Comparison of ENCODE assay signal across 10 cellular contexts in genomic region chr1:204130989-204131892, GRCh38. TPM values are rescaled to one million over a fixed set of nuclear protein-coding genes. Genes with fewer than 3 reads are reported as not detected.
A peak's percentile ranks its signal among the peaks of the same experiment; 100 is the strongest.
DNase-seq lines count a peak whose midpoint lies in the region; ATAC-seq, FAIRE-seq and TF ChIP-seq lines count a peak whose summit lies in the region.
"Had no signal": no experiment of that assay in that cellular context is flagged by ENCODE, and none has a peak within 500 bp of the region (broad histone marks: within the 10 kb centered on the region; RNA-seq: fewer than 3 reads in every experiment).

No MANE protein-coding gene starts in this region.

- H3K9me1 ChIP-seq in endothelial cell of umbilical vein (replicated peaks; ENCODE audit: control insufficient read depth, extremely low read depth, insufficient read depth, low read length): no peaks in the 10 kb centered on the region

- H3K27me3 Mint-ChIP-seq in activated CD8-positive, alpha-beta T cell treated with anti-CD3 and anti-CD28 coated beads, Interleukin-2, amount 10 ng/mL, durations not matched to agents 7 days and 5 days (ENCODE audit: low read depth): no peaks in the 10 kb centered on the region
- H3K27me3 Mint-ChIP-seq in CD8-positive, alpha-beta memory T cell: peaks cover 0 to 2% of the 10 kb centered on the region in 2 donors

- CTCF ChIA-PET in endothelial cell of umbilical vein (lab: Charles Lee): interaction anchor here (1.0 to 19.0 kb wide), 8 partner anchors 8 to 267 kb away, joined by 3 to 903 read pairs (median 6); partner anchors contain the start of genes ETNK2, SNRPE and SOX13
- CTCF ChIA-PET in activated CD8-positive, alpha-beta T cell treated with anti-CD3 and anti-CD28 coated beads, Interleukin-2, amount 10 ng/mL, durations not matched to agents 7 days and 5 days (lab: Charles Lee): interaction anchor here (4.1 to 4.8 kb wide), 2 partner anchors 260 to 272 kb away, joined by 71 to 103 read pairs; partner anchors contain the start of gene SNRPE
- CTCF ChIA-PET in CD8-positive, alpha-beta memory T cell (lab: Charles Lee): no interaction called here

- H3K79me2 ChIP-seq in endothelial cell of umbilical vein (ENCODE audit: control insufficient read depth, insufficient read depth, low read length) (no peaks in the 10 kb centered on the region), osteoblast (ENCODE audit: insufficient read depth, low read length) (no peaks in the 10 kb centered on the region)

- H3K27ac ChIP-seq in endothelial cell of umbilical vein (ENCODE audit: insufficient read depth, low read depth, low read length) (peak overlapping the region; percentile 50), osteoblast (ENCODE audit: low read depth, low read length) (peak overlapping the region; percentile 59)
- no peak overlapping the region for H3K27ac ChIP-seq in effector memory CD4-positive, alpha-beta T cell (ENCODE audit: insufficient read depth, low read length, poor library complexity, severe bottlenecking)
- no peak overlapping the region for H3K27ac ChIP-seq in CD8-positive, alpha-beta memory T cell (ENCODE audit: low read depth, low read length)

- H3K4me3 ChIP-seq in endothelial cell of umbilical vein (replicated peaks in 1 of 3; ENCODE audit: insufficient read depth in 1 of 3, low read depth in 1 of 3, low read length in 3 of 3): no peak overlapping the region
- H3K4me3 ChIP-seq in osteoblast (ENCODE audit: insufficient read depth, low read length): no peak overlapping the region
- H3K4me3 ChIP-seq in effector memory CD4-positive, alpha-beta T cell (ENCODE audit: insufficient read depth, low read depth, low read length, poor library complexity, severe bottlenecking): no peak overlapping the region
- H3K4me3 ChIP-seq in CD8-positive, alpha-beta memory T cell (ENCODE audit: low read length): no peak overlapping the region

- in situ Hi-C loops in Caki2 (cut with HindIII; ENCODE audit: low pct_unique_long_range_greater_than_20kb, low sequenced_read_pairs): loop anchor here (25.0 kb wide), 1 partner anchor 269 kb away; the partner anchor contains the start of gene SNRPE

- H3K4me3 Mint-ChIP-seq in activated CD8-positive, alpha-beta T cell treated with anti-CD3 and anti-CD28 coated beads, Interleukin-2, amount 10 ng/mL, durations not matched to agents 7 days and 5 days: no peak overlapping the region
- H3K4me3 Mint-ChIP-seq in CD8-positive, alpha-beta memory T cell: no peak overlapping the region

- peaks cover 0 to 8% of the 10 kb centered on the region in 2 experiments for H3K36me3 ChIP-seq in endothelial cell of umbilical vein (ENCODE audit: control insufficient read depth in 2 of 2, extremely low read depth in 1 of 2, insufficient read depth in 2 of 2, low read length in 2 of 2)
- no peaks in the 10 kb centered on the region for H3K36me3 ChIP-seq in osteoblast (ENCODE audit: insufficient read depth, low read length)
- no peaks in the 10 kb centered on the region for H3K36me3 ChIP-seq in effector memory CD4-positive, alpha-beta T cell (ENCODE audit: control insufficient read depth, insufficient read depth, low read length)
- H3K36me3 ChIP-seq in CD8-positive, alpha-beta memory T cell (ENCODE audit: insufficient read depth, low read length): no peaks in the 10 kb centered on the region

- no TSS peak for BruUV-seq in endothelial cell of umbilical vein (replicated peaks; lab: Mats Ljungman, UMichigan)

- no peaks in the 10 kb centered on the region for H3K27me3 ChIP-seq in endothelial cell of umbilical vein (ENCODE audit: control insufficient read depth in 2 of 2, insufficient read depth in 2 of 2, low read length in 2 of 2)
- no peaks in the 10 kb centered on the region for H3K27me3 ChIP-seq in osteoblast (ENCODE audit: insufficient read depth, low read length)
- no peaks in the 10 kb centered on the region for H3K27me3 ChIP-seq in effector memory CD4-positive, alpha-beta T cell (replicated peaks; ENCODE audit: control insufficient read depth, insufficient read depth, low read length, poor library complexity, severe bottlenecking)
- H3K27me3 ChIP-seq in CD8-positive, alpha-beta memory T cell (ENCODE audit: insufficient read depth, low read length, poor library complexity, severe bottlenecking): no peaks in the 10 kb centered on the region

- POLR2A ChIA-PET in endothelial cell of umbilical vein (lab: Charles Lee): interaction anchor here (0.6 to 1.6 kb wide), 2 partner anchors 260 to 1333 kb away, joined by 3 to 4 read pairs; no protein-coding TSS in a partner anchor
- POLR2A ChIA-PET in activated CD8-positive, alpha-beta T cell treated with anti-CD3 and anti-CD28 coated beads, Interleukin-2, amount 10 ng/mL, durations not matched to agents 7 days and 5 days (lab: Charles Lee): no interaction called here
- POLR2A ChIA-PET in CD8-positive, alpha-beta memory T cell (lab: Charles Lee): interaction anchor here (0.6 kb wide), 1 partner anchor 272 kb away, joined by 6 read pairs; no protein-coding TSS in a partner anchor

- H3K4me1 Mint-ChIP-seq in activated CD8-positive, alpha-beta T cell treated with anti-CD3 and anti-CD28 coated beads, Interleukin-2, amount 10 ng/mL, durations not matched to agents 7 days and 5 days (ENCODE audit: low read depth): peaks cover 6% of the 10 kb centered on the region
- H3K4me1 Mint-ChIP-seq in CD8-positive, alpha-beta memory T cell: peaks cover 8 to 13% (median 13%) of the 10 kb centered on the region in 3 donors

- peak; percentile 90 for FAIRE-seq in RCC 7860 (lab: Jason Lieb, UNC)
- FAIRE-seq in endothelial cell of umbilical vein (lab: Jason Lieb, UNC): peak; percentile 92

- H3K4me1 ChIP-seq in endothelial cell of umbilical vein (ENCODE audit: control insufficient read depth, extremely low read depth, insufficient read depth, low read length) (peaks cover 26% of the 10 kb centered on the region), osteoblast (ENCODE audit: insufficient read depth, low read length) (peaks cover 32% of the 10 kb centered on the region)
- peaks cover 7% of the 10 kb centered on the region for H3K4me1 ChIP-seq in effector memory CD4-positive, alpha-beta T cell (ENCODE audit: control insufficient read depth, insufficient read depth, low read length, poor library complexity, severe bottlenecking)
- peaks cover 4% of the 10 kb centered on the region for H3K4me1 ChIP-seq in CD8-positive, alpha-beta memory T cell (ENCODE audit: insufficient read depth, low read length)

- H3K9ac ChIP-seq in endothelial cell of umbilical vein (replicated peaks; ENCODE audit: extremely low read depth, insufficient read depth, low read length): no peak overlapping the region

- H4K20me1 ChIP-seq in endothelial cell of umbilical vein (replicated peaks; ENCODE audit: control insufficient read depth, extremely low read depth, insufficient read depth, low read length) (no peaks in the 10 kb centered on the region), osteoblast (ENCODE audit: insufficient read depth, low read length) (no peaks in the 10 kb centered on the region)

- no peak for ATAC-seq in activated CD8-positive, alpha-beta T cell treated with anti-CD3 and anti-CD28 coated beads, Interleukin-2, amount 10 ng/mL, durations not matched to agents 7 days and 5 days
- ATAC-seq in HG02884 (IDR thresholded peaks at IDR 0.05; ENCODE audit: unreplicated experiment): no peak

- H2AFZ ChIP-seq in endothelial cell of umbilical vein (ENCODE audit: low read depth, low read length) (no peak overlapping the region), osteoblast (ENCODE audit: low read length) (peak overlapping the region; percentile 19)

- no peak overlapping the region for H3K4me2 ChIP-seq in endothelial cell of umbilical vein (ENCODE audit: insufficient read depth, low read length)
- H3K4me2 ChIP-seq in osteoblast (ENCODE audit: insufficient read depth, low read length): peak overlapping the region; percentile 30

- H3K36me3 Mint-ChIP-seq in activated CD8-positive, alpha-beta T cell treated with anti-CD3 and anti-CD28 coated beads, Interleukin-2, amount 10 ng/mL, durations not matched to agents 7 days and 5 days (ENCODE audit: low read depth): no peaks in the 10 kb centered on the region
- H3K36me3 Mint-ChIP-seq in CD8-positive, alpha-beta memory T cell: peaks cover 0 to 3% (median 0%) of the 10 kb centered on the region in 3 donors

- peak; percentile 58 for DNase-seq in Caki2 (ENCODE audit: low read depth)
- peak; percentile 87 for DNase-seq in RCC 7860 (ENCODE audit: low spot score)
- DNase-seq in endothelial cell of umbilical vein (ENCODE audit: low read depth, low spot score): peak; percentile 87
- peak; percentile 97 for DNase-seq in osteoblast (ENCODE audit: insufficient read length, low spot score, missing footprints)
- DNase-seq in activated CD8-positive, alpha-beta T cell treated with anti-CD3 and anti-CD28 coated beads, Interleukin-2, amount 10 ng/mL, durations not matched to agents 7 days and 5 days: no peak
- DNase-seq in effector memory CD4-positive, alpha-beta T cell: no peak
- no peak for DNase-seq in CD8-positive, alpha-beta memory T cell
- DNase-seq: Kasumi-1, midbrain had no signal

- no peaks in the 10 kb centered on the region for H3K9me3 ChIP-seq in endothelial cell of umbilical vein (replicated peaks; ENCODE audit: control insufficient read depth, insufficient read depth, low read length)
- no peaks in the 10 kb centered on the region for H3K9me3 ChIP-seq in osteoblast (ENCODE audit: low read depth, low read length)
- no peaks in the 10 kb centered on the region for H3K9me3 ChIP-seq in effector memory CD4-positive, alpha-beta T cell (ENCODE audit: control insufficient read depth, low read length)
- H3K9me3 ChIP-seq in CD8-positive, alpha-beta memory T cell (ENCODE audit: low read length): no peaks in the 10 kb centered on the region

- no peaks in the 10 kb centered on the region for H3K9me3 Mint-ChIP-seq in activated CD8-positive, alpha-beta T cell treated with anti-CD3 and anti-CD28 coated beads, Interleukin-2, amount 10 ng/mL, durations not matched to agents 7 days and 5 days (ENCODE audit: insufficient read depth)
- H3K9me3 Mint-ChIP-seq in CD8-positive, alpha-beta memory T cell: no peaks in the 10 kb centered on the region

- TF ChIP-seq CTCF in endothelial cell of umbilical vein (IDR thresholded peaks at IDR 0.05; ENCODE audit: extremely low read depth in 1 of 2, insufficient read depth in 1 of 2, low read depth in 1 of 2, low read length in 2 of 2) (peak in 1 of 2 donors; percentile 8), osteoblast (IDR thresholded peaks at IDR 0.05; ENCODE audit: extremely low read depth, low read depth, low read length) (peak; percentile 9)

- intact Hi-C loops in endothelial cell of umbilical vein (cut with micrococcal nuclease): loop anchor here (2.0 kb wide), 1 partner anchor 20 kb away; no protein-coding TSS in a partner anchor

- dilution Hi-C loops in endothelial cell of umbilical vein (cut with MboI; ENCODE audit: extremely low pct_ligation_motif_present, low sequenced_read_pairs): loop anchor here (25.0 kb wide), 1 partner anchor 269 kb away; the partner anchor contains the start of gene SNRPE

- TF ChIP-seq POLR2A in endothelial cell of umbilical vein (IDR thresholded peaks at IDR 0.05; ENCODE audit: low read depth, low read length): peak; percentile 20

- H3K27ac Mint-ChIP-seq in activated CD8-positive, alpha-beta T cell treated with anti-CD3 and anti-CD28 coated beads, Interleukin-2, amount 10 ng/mL, durations not matched to agents 7 days and 5 days: no peak overlapping the region
- H3K27ac Mint-ChIP-seq in CD8-positive, alpha-beta memory T cell: peak overlapping the region in 3 of 8 donors; percentile 23 to 88 (median 51)

RNA-seq across cellular contexts. Expression of gene ETNK2, which starts 20.6 kb away (rescaled TPM):
- 5.3 and 5.6 TPM in 2 replicates for total RNA-seq in Caki2 (2014; rRNA removed; shearing (Covaris generic); ENCODE audit: low replicate concordance)
- total RNA-seq in endothelial cell of umbilical vein: 13.5 and 15.5 TPM in 2 replicates
- 27.5 and 32.9 TPM in 2 replicates for polyA plus RNA-seq in endothelial cell of umbilical vein
- polyA plus RNA-seq in endothelial cell of umbilical vein (2011; cell fraction: cytosol; rRNA removed): 21.2 and 23.3 TPM in 2 replicates
- polyA plus RNA-seq in endothelial cell of umbilical vein (2011; cell fraction: nucleus; rRNA removed): 12.9 and 13.5 TPM in 2 replicates
- 17.5 and 18.0 TPM in 2 replicates for polyA plus RNA-seq in endothelial cell of umbilical vein (2012)
- 37.9 and 50.1 TPM in 2 replicates for polyA minus RNA-seq in endothelial cell of umbilical vein
- polyA minus RNA-seq in endothelial cell of umbilical vein (2011; cell fraction: cytosol; rRNA and poly(A)+ RNA removed): not detected
- 9.8 and 10.2 TPM in 2 replicates for polyA minus RNA-seq in endothelial cell of umbilical vein (2011; cell fraction: nucleus; rRNA and poly(A)+ RNA removed)
- total RNA-seq in osteoblast: 0.72 and 1.2 TPM in 2 replicates
- total RNA-seq in activated CD8-positive, alpha-beta T cell treated with anti-CD3 and anti-CD28 coated beads, Interleukin-2, amount 10 ng/mL, durations not matched to agents 7 days and 5 days: under 1 TPM in 1 of 2 experiments, not detected in 1; 0.11 TPM
- 1 to 10 TPM in 1 of 2 experiments, under 1 TPM in 1; 0.91 to 1.1 TPM for total RNA-seq in CD8-positive, alpha-beta memory T cell
- polyA plus RNA-seq in CD8-positive, alpha-beta memory T cell: 6.1 TPM

RNA-seq across cellular contexts. Expression of gene REN, which starts 34.9 kb away (rescaled TPM):
- not detected in 2 replicates for total RNA-seq in Caki2 (2014; rRNA removed; shearing (Covaris generic); ENCODE audit: low replicate concordance)
- total RNA-seq in endothelial cell of umbilical vein: not detected in 2 replicates
- polyA plus RNA-seq in endothelial cell of umbilical vein: 0.11 TPM in 1 of 2 replicates, not detected in the other
- polyA plus RNA-seq in endothelial cell of umbilical vein (2011; cell fraction: cytosol; rRNA removed): not detected in 2 replicates
- 0.13 TPM in 1 of 2 replicates, not detected in the other for polyA plus RNA-seq in endothelial cell of umbilical vein (2011; cell fraction: nucleus; rRNA removed)
- polyA plus RNA-seq in endothelial cell of umbilical vein (2012): not detected in 2 replicates
- polyA minus RNA-seq in endothelial cell of umbilical vein: 0.25 TPM in 1 of 2 replicates, not detected in the other
- polyA minus RNA-seq in endothelial cell of umbilical vein (2011; cell fraction: cytosol; rRNA and poly(A)+ RNA removed): not detected
- polyA minus RNA-seq in endothelial cell of umbilical vein (2011; cell fraction: nucleus; rRNA and poly(A)+ RNA removed): not detected in 2 replicates
- not detected in 2 replicates for total RNA-seq in osteoblast
- total RNA-seq in activated CD8-positive, alpha-beta T cell treated with anti-CD3 and anti-CD28 coated beads, Interleukin-2, amount 10 ng/mL, durations not matched to agents 7 days and 5 days: not detected
- total RNA-seq in CD8-positive, alpha-beta memory T cell: not detected
- polyA plus RNA-seq in CD8-positive, alpha-beta memory T cell: not detected

RNA-seq across cellular contexts. Expression of gene SOX13, which starts 58.3 kb away (rescaled TPM):
- 0.06 and 3.4 TPM in 2 replicates for total RNA-seq in Caki2 (2014; rRNA removed; shearing (Covaris generic); ENCODE audit: low replicate concordance)
- total RNA-seq in endothelial cell of umbilical vein (38.0 and 40.8 TPM in 2 replicates), osteoblast (6.8 and 9.0 TPM in 2 replicates)
- polyA plus RNA-seq in endothelial cell of umbilical vein: 50.4 and 57.7 TPM in 2 replicates
- 26.7 and 27.7 TPM in 2 replicates for polyA plus RNA-seq in endothelial cell of umbilical vein (2011; cell fraction: cytosol; rRNA removed)
- polyA plus RNA-seq in endothelial cell of umbilical vein (2011; cell fraction: nucleus; rRNA removed): 90.4 and 91.7 TPM in 2 replicates
- polyA plus RNA-seq in endothelial cell of umbilical vein (2012): 12.4 and 13.2 TPM in 2 replicates
- polyA minus RNA-seq in endothelial cell of umbilical vein: 54.1 and 56.9 TPM in 2 replicates
- polyA minus RNA-seq in endothelial cell of umbilical vein (2011; cell fraction: cytosol; rRNA and poly(A)+ RNA removed): 28.9 TPM
- 42.6 and 56.7 TPM in 2 replicates for polyA minus RNA-seq in endothelial cell of umbilical vein (2011; cell fraction: nucleus; rRNA and poly(A)+ RNA removed)
- total RNA-seq in activated CD8-positive, alpha-beta T cell treated with anti-CD3 and anti-CD28 coated beads, Interleukin-2, amount 10 ng/mL, durations not matched to agents 7 days and 5 days: 1 to 10 TPM in 1 of 2 experiments, under 1 TPM in 1; 0.37 to 1.2 TPM
- total RNA-seq in CD8-positive, alpha-beta memory T cell: 1 to 10 TPM; 3.1 TPM
- polyA plus RNA-seq in CD8-positive, alpha-beta memory T cell: 5.5 TPM

Comparison
In these comparisons a context has a peak if more than half of its experiments do, and no peak if none do; other contexts are left out.
1. DNase-seq: peak in Caki2 (single experiment), RCC 7860 (single experiment), endothelial cell of umbilical vein (single experiment) and osteoblast (single experiment); none in activated CD8-positive, alpha-beta T cell treated with anti-CD3 and anti-CD28 coated beads, Interleukin-2, amount 10 ng/mL, durations not matched to agents 7 days and 5 days (single experiment), effector memory CD4-positive, alpha-beta T cell (0 of 3) and CD8-positive, alpha-beta memory T cell (0 of 5).
2. H3K27ac ChIP-seq: peak in endothelial cell of umbilical vein (single experiment) and osteoblast (single experiment); none in effector memory CD4-positive, alpha-beta T cell (single experiment) and CD8-positive, alpha-beta memory T cell (single experiment).